22 cellular contexts compared by ENCODE assay signal in genomic region chr6:106321940-106322339, GRCh38. TPM values are rescaled to one million over a fixed set of nuclear protein-coding genes. Genes with fewer than 3 reads are reported as not detected.
DNase-seq lines count a peak whose midpoint lies in the region; ATAC-seq, FAIRE-seq and TF ChIP-seq lines count a peak whose summit lies in the region.
"Had no signal": no experiment of that assay in that cellular context is flagged by ENCODE, and none has a peak within 500 bp of the region (broad histone marks: within the 10 kb centered on the region; RNA-seq: fewer than 3 reads in every experiment).

No MANE protein-coding gene starts in this region.

- no peak overlapping the region for H3K18ac ChIP-seq in H1 (ENCODE audit: extremely low read depth, low read length)

- H3K9me3 ChIP-seq in HepG2 (ENCODE audit: low read length) (no peaks in the 10 kb centered on the region), right lobe of liver (no peaks in the 10 kb centered on the region), T-helper 17 cell (ENCODE audit: control insufficient read depth, low read length, poor library complexity, severe bottlenecking) (no peaks in the 10 kb centered on the region), H1 (ENCODE audit: insufficient read depth in 2 of 2, low read depth in 1 of 2, low read length in 1 of 2) (no peaks in the 10 kb centered on the region), gastroesophageal sphincter (no peaks in the 10 kb centered on the region)
- H3K9me3 ChIP-seq: BLaER1 had no signal

- H3K23ac ChIP-seq in H1 (ENCODE audit: insufficient read length): no peak overlapping the region

- no TSS peak for BruUV-seq in HepG2 (replicated peaks; lab: Mats Ljungman, UMichigan)

- no peak overlapping the region for H4K91ac ChIP-seq in H1 (replicated peaks; ENCODE audit: insufficient read length, low read length)

- over 99% methylated on average over 4 of the region's 4 CpGs for WGBS in HepG2 (ENCODE audit: low lambda C conversion rate)
- 93% methylated on average over 4 of the region's 4 CpGs for WGBS in right lobe of liver (ENCODE audit: insufficient coverage, low coverage, low lambda C conversion rate, missing lambda C conversion rate)
- WGBS in H1 (ENCODE audit: extremely low coverage in 1 of 2, insufficient coverage in 1 of 2, insufficient read length in 1 of 2, insufficient replicate concordance in 2 of 2, low coverage in 1 of 2, low lambda C conversion rate in 2 of 2, missing lambda C conversion rate in 1 of 2), 2 experiments: 92% methylated on average over 4 of the region's 4 CpGs; no CpG with 5 or more reads in 1 of the 2 experiments
- 100% methylated on average over 4 of the region's 4 CpGs for WGBS in gastroesophageal sphincter (ENCODE audit: low coverage in 1 of 2), 2 donors

- H3K36me3 ChIP-seq in HepG2 (replicated peaks in 1 of 2; ENCODE audit: control insufficient read depth in 1 of 2, insufficient read depth in 2 of 2, low read length in 2 of 2) (no peaks in the 10 kb centered on the region), right lobe of liver (no peaks in the 10 kb centered on the region), H1 (ENCODE audit: control insufficient read depth in 2 of 4, insufficient read depth in 4 of 4, low read length in 3 of 4) (no peaks in the 10 kb centered on the region), gastroesophageal sphincter (no peaks in the 10 kb centered on the region)
- H3K36me3 ChIP-seq: BLaER1 had no signal

- CTCF ChIA-PET in HepG2 (lab: Yijun Ruan, JAX; ENCODE audit: low intra/inter-chr PET ratio, low total read pairs) (no interaction called here), H1 (lab: Charles Lee; ENCODE audit: partially characterized antibody) (interaction anchor here (0.7 to 0.8 kb wide), 2 partner anchors 143 to 217 kb away, joined by 3 to 5 read pairs; no protein-coding TSS in a partner anchor)

- H2AK5ac ChIP-seq in H1 (ENCODE audit: low read depth, low read length): no peak overlapping the region

- H3K56ac ChIP-seq in H1 (replicated peaks; ENCODE audit: insufficient read length, low read depth, low read length): no peak overlapping the region

- H3K4me1 ChIP-seq in HepG2 (ENCODE audit: insufficient read depth, low read length): peaks cover 26% of the 10 kb centered on the region
- peaks cover 0 to 14% (median 6%) of the 10 kb centered on the region in 4 donors for H3K4me1 ChIP-seq in right lobe of liver
- H3K4me1 ChIP-seq in H1 (replicated peaks in 1 of 4; ENCODE audit: control insufficient read depth in 3 of 4, insufficient read depth in 4 of 4, low read length in 3 of 4): peaks cover 0 to 6% (median 0%) of the 10 kb centered on the region in 4 experiments; a peak in 2 of 7 replicates
- peaks cover 0 to 25% (median 0%) of the 10 kb centered on the region in 3 donors for H3K4me1 ChIP-seq in gastroesophageal sphincter

- TF ChIP-seq POLR2A in HepG2 (IDR thresholded peaks at IDR 0.05; ENCODE audit: insufficient read depth in 1 of 2, low read depth in 2 of 2, low read length in 2 of 2): no peak
- TF ChIP-seq POLR2A in right lobe of liver (IDR thresholded peaks at IDR 0.05): no peak
- no peak for TF ChIP-seq POLR2A in H1 (IDR thresholded peaks at IDR 0.05; ENCODE audit: control extremely low read depth in 1 of 2, low read depth in 2 of 2, low read length in 2 of 2)
- TF ChIP-seq POLR2A in gastroesophageal sphincter (IDR thresholded peaks at IDR 0.05): no peak

- H4K8ac ChIP-seq in H1 (ENCODE audit: extremely low read depth, insufficient read depth, low read length): no peak overlapping the region

- H2BK12ac ChIP-seq in H1 (ENCODE audit: low read depth, low read length): no peak overlapping the region

- no peak overlapping the region for H3K4me3 Mint-ChIP-seq in T-helper 17 cell
- H3K4me3 Mint-ChIP-seq: CD14-positive monocyte, HFFc6 had no signal

- peaks cover 7% of the 10 kb centered on the region for H3K36me3 Mint-ChIP-seq in T-helper 17 cell (ENCODE audit: low read depth)
- H3K36me3 Mint-ChIP-seq: IgD-negative memory B cell had no signal

- no peak for FAIRE-seq in HepG2 (lab: Jason Lieb, UNC)
- FAIRE-seq in H1 (lab: Jason Lieb, UNC): no peak
- FAIRE-seq: G401.6, GM18507, H54 had no signal

- no peak overlapping the region for H2BK120ac ChIP-seq in H1 (replicated peaks; ENCODE audit: low read depth, low read length)

- H3K4me2 ChIP-seq in HepG2 (ENCODE audit: low read depth, low read length): no peak overlapping the region
- no peak overlapping the region for H3K4me2 ChIP-seq in H1 (ENCODE audit: insufficient read depth in 1 of 2, low read depth in 2 of 2, low read length in 2 of 2)
- H3K4me2 ChIP-seq: BLaER1 had no signal

- no peaks in the 10 kb centered on the region for H3K27me3 Mint-ChIP-seq in T-helper 17 cell
- H3K27me3 Mint-ChIP-seq: IgD-negative memory B cell had no signal

- no peaks in the 10 kb centered on the region for H4K20me1 ChIP-seq in HepG2 (ENCODE audit: insufficient read depth, low read length)
- peaks cover 2 to 5% of the 10 kb centered on the region in 2 experiments for H4K20me1 ChIP-seq in H1 (replicated peaks in 1 of 2; ENCODE audit: control insufficient read depth in 1 of 2, insufficient read depth in 2 of 2, low read length in 2 of 2)

- H3K9ac ChIP-seq in HepG2 (ENCODE audit: insufficient read depth, low read depth, low read length): no peak overlapping the region
- no peak overlapping the region for H3K9ac ChIP-seq in H1 (replicated peaks in 1 of 4; ENCODE audit: extremely low read depth in 1 of 4, low read depth in 3 of 4, low read length in 3 of 4)
- H3K9ac ChIP-seq: BLaER1, GM23248 had no signal

- H2BK20ac ChIP-seq in H1 (ENCODE audit: low read length): no peak overlapping the region

- no peak overlapping the region for H2BK5ac ChIP-seq in H1 (ENCODE audit: low read depth, low read length)

- no peaks in the 10 kb centered on the region; a peak in 1 of 5 replicates for H3K27me3 ChIP-seq in HepG2 (ENCODE audit: control insufficient read depth in 1 of 2, insufficient read depth in 2 of 2, low read length in 2 of 2)
- no peaks in the 10 kb centered on the region for H3K27me3 ChIP-seq in right lobe of liver
- no peaks in the 10 kb centered on the region for H3K27me3 ChIP-seq in H1 (replicated peaks in 1 of 4; ENCODE audit: control insufficient read depth in 3 of 4, extremely low read depth in 1 of 4, insufficient read depth in 3 of 4, low read length in 3 of 4)
- H3K27me3 ChIP-seq in gastroesophageal sphincter: no peaks in the 10 kb centered on the region
- H3K27me3 ChIP-seq: BLaER1 had no signal

- H2AFZ ChIP-seq in HepG2 (ENCODE audit: low read length) (no peak overlapping the region), H1 (ENCODE audit: low read length) (no peak overlapping the region)
- H2AFZ ChIP-seq: GM23248 had no signal

- H3K4ac ChIP-seq in H1 (replicated peaks; ENCODE audit: insufficient read length, low read depth, low read length): no peak overlapping the region

- in situ Hi-C loops in HepG2 (cut with HindIII; ENCODE audit: extremely low pct_ligation_motif_present, low pct_unique_long_range_greater_than_20kb): no loop called here

- POLR2A ChIA-PET in HepG2 (lab: Yijun Ruan, JAX) (no interaction called here), H1 (lab: Charles Lee; ENCODE audit: partially characterized antibody) (interaction anchor here (0.7 kb wide), 1 partner anchor 190 kb away, joined by 3 read pairs; no protein-coding TSS in a partner anchor)

- H3K27ac ChIP-seq in HepG2 (ENCODE audit: extremely low read length, insufficient read depth, low read length): no peak overlapping the region
- no peak overlapping the region for H3K27ac ChIP-seq in right lobe of liver
- no peak overlapping the region for H3K27ac ChIP-seq in H1 (ENCODE audit: low read depth, low read length)
- no peak overlapping the region for H3K27ac ChIP-seq in gastroesophageal sphincter
- H3K27ac ChIP-seq: BLaER1, GM23248, HL-60 had no signal

- no peak for TF ChIP-seq EP300 in HepG2 (IDR thresholded peaks at IDR 0.05; ENCODE audit: low read depth in 2 of 2, low read length in 2 of 2)
- no peak for TF ChIP-seq EP300 in HepG2 (CRISPR knock-in tag; IDR thresholded peaks at IDR 0.05; ENCODE audit: borderline replicate concordance)
- no peak for TF ChIP-seq EP300 in H1 (IDR thresholded peaks at IDR 0.05; ENCODE audit: borderline replicate concordance in 1 of 2, low read depth in 2 of 2, low read length in 2 of 2)
- no peak for TF ChIP-seq EP300 in gastroesophageal sphincter (IDR thresholded peaks at IDR 0.05)

- TF ChIP-seq RAD21 in HepG2 (CRISPR knock-in tag; IDR thresholded peaks at IDR 0.05) (no peak), H1 (IDR thresholded peaks at IDR 0.05 in 1 of 2, conservative IDR thresholded peaks at IDR 0.05 in 1 of 2; ENCODE audit: low read depth in 2 of 2, low read length in 2 of 2) (no peak)

- H3K4me1 Mint-ChIP-seq in T-helper 17 cell: peaks cover 53% of the 10 kb centered on the region

- H3K79me2 ChIP-seq in HepG2 (ENCODE audit: insufficient read depth, low read length): peaks cover 70% of the 10 kb centered on the region
- peaks cover 16 to 80% of the 10 kb centered on the region in 2 experiments for H3K79me2 ChIP-seq in H1 (ENCODE audit: control insufficient read depth in 1 of 2, insufficient read depth in 2 of 2, low read length in 2 of 2)

- H3K4me3 ChIP-seq in HepG2 (replicated peaks in 1 of 3; ENCODE audit: insufficient read depth in 1 of 3, low read depth in 2 of 3, low read length in 3 of 3): no peak overlapping the region
- no peak overlapping the region for H3K4me3 ChIP-seq in right lobe of liver
- no peak overlapping the region for H3K4me3 ChIP-seq in H1 (ENCODE audit: extremely low read depth in 1 of 4, insufficient read depth in 2 of 4, low read depth in 3 of 4, low read length in 4 of 4)
- no peak overlapping the region for H3K4me3 ChIP-seq in gastroesophageal sphincter
- H3K4me3 ChIP-seq: BLaER1, GM23248 had no signal

- H3K79me1 ChIP-seq in H1 (ENCODE audit: low read depth, low read length): peaks cover 7% of the 10 kb centered on the region

- ATAC-seq in HepG2: no peak
- no peak for ATAC-seq in right lobe of liver
- no peak for ATAC-seq in T-helper 17 cell
- no peak for ATAC-seq in gastroesophageal sphincter
- no peak for ATAC-seq in HG03135 (IDR thresholded peaks at IDR 0.05; ENCODE audit: unreplicated experiment)

- no peaks in the 10 kb centered on the region; the same call in 1 of the 2 replicates for H3K23me2 ChIP-seq in H1 (ENCODE audit: low read depth, low read length)

- H4K5ac ChIP-seq in H1 (ENCODE audit: insufficient read length, low read depth, low read length): no peak overlapping the region

- DNase-seq in HepG2 (ENCODE audit: low spot score) (no peak), right lobe of liver (no peak), T-helper 17 cell (no peak), H1 (ENCODE audit: low read depth in 1 of 2, low spot score in 2 of 2) (no peak), NCI-H226 (no peak), NCI-H1105 (lab: John Stamatoyannopoulos, UW) (no peak)
- DNase-seq: 8988T; CD4-positive, alpha-beta memory T cell; DMS153; GM23248; HCEC 1CT; HFFc6; KG1 had no signal

- intact Hi-C loops in HepG2 (cut with micrococcal nuclease; ENCODE audit: unreplicated experiment) (no loop called here), right lobe of liver (cut with DNase I) (no loop called here)

- H2BK15ac ChIP-seq in H1 (ENCODE audit: low read length): no peak overlapping the region

- H3K14ac ChIP-seq in H1 (ENCODE audit: insufficient read length): no peak overlapping the region

- peak overlapping the region; percentile 22 for H3K27ac Mint-ChIP-seq in T-helper 17 cell
- H3K27ac Mint-ChIP-seq: HFFc6 had no signal

- no peak for TF ChIP-seq CTCF in HepG2 (CRISPR knock-in tag; IDR thresholded peaks at IDR 0.05)
- TF ChIP-seq CTCF in right lobe of liver (IDR thresholded peaks at IDR 0.05): no peak
- no peak for TF ChIP-seq CTCF in H1 (IDR thresholded peaks at IDR 0.05; ENCODE audit: control extremely low read depth in 1 of 3, insufficient read depth in 1 of 3, low read depth in 1 of 3, low read length in 3 of 3)
- TF ChIP-seq CTCF in gastroesophageal sphincter (IDR thresholded peaks at IDR 0.05): no peak

RNA-seq across cellular contexts. Expression of gene ATG5, which starts 3.6 kb away (rescaled TPM):
- total RNA-seq in HepG2 (2016; rRNA removed; fragmentation: Illumina TruSeq; extraction: Trizol) (48.0 and 56.8 TPM in 2 replicates), right lobe of liver (10 to 100 TPM; 12.8 to 27.8 (median 16.3) TPM), T-helper 17 cell (10 to 100 TPM; 27.7 to 29.8 TPM), gastroesophageal sphincter (10 to 100 TPM; 26.1 to 43.3 (median 30.6) TPM)
- total RNA-seq in HepG2 (2016; cell fraction: cytosol; rRNA removed; fragmentation: Illumina TruSeq; extraction: Trizol; ENCODE audit: low read depth): 13.1 and 21.9 TPM in 2 replicates
- total RNA-seq in HepG2 (2016; cell fraction: insoluble cytoplasmic fraction; rRNA removed; fragmentation: Illumina TruSeq; extraction: Trizol): 45.0 and 61.9 TPM in 2 replicates
- 42.6 and 44.2 TPM in 2 replicates for total RNA-seq in HepG2 (2016; cell fraction: membrane; rRNA removed; fragmentation: Illumina TruSeq; extraction: Trizol)
- total RNA-seq in HepG2 (2016; cell fraction: nucleus; rRNA removed; fragmentation: Illumina TruSeq; extraction: Trizol): 29.4 and 34.0 TPM in 2 replicates
- polyA plus RNA-seq in HepG2 (2011; rRNA removed) (15.0 and 21.3 TPM in 2 replicates), H1 (2011; rRNA removed) (10.2 and 18.2 TPM in 2 replicates)
- 7.3 and 11.1 TPM in 2 replicates for polyA plus RNA-seq in HepG2 (2011; cell fraction: cytosol; rRNA removed)
- 4.8 and 5.6 TPM in 2 replicates for polyA plus RNA-seq in HepG2 (2011; cell fraction: nucleus; rRNA removed)
- polyA plus RNA-seq in HepG2 (2012): 20.3 and 21.3 TPM in 2 replicates
- 17.0 and 23.6 TPM in 2 replicates for polyA plus RNA-seq in HepG2 (2016; cell fraction: cytosol; fragmentation: Illumina TruSeq; extraction: Trizol; ENCODE audit: low read depth)
- polyA plus RNA-seq in HepG2 (2016; cell fraction: insoluble cytoplasmic fraction; fragmentation: Illumina TruSeq; extraction: Trizol; ENCODE audit: low read depth): 45.3 and 56.4 TPM in 2 replicates
- polyA plus RNA-seq in HepG2 (2016; cell fraction: membrane; fragmentation: Illumina TruSeq; extraction: Trizol; ENCODE audit: low read depth): 26.5 and 29.5 TPM in 2 replicates
- 22.5 and 23.3 TPM in 2 replicates for polyA plus RNA-seq in HepG2 (2016; cell fraction: nucleus; fragmentation: Illumina TruSeq; extraction: Trizol; ENCODE audit: insufficient read depth, low read depth)
- polyA minus RNA-seq in HepG2 (2011; rRNA and poly(A)+ RNA removed; ENCODE audit: low replicate concordance): 5.8 and 12.9 TPM in 2 replicates
- 11.5 and 15.6 TPM in 2 replicates for polyA minus RNA-seq in HepG2 (2011; cell fraction: cytosol; rRNA and poly(A)+ RNA removed)
- 51.4 and 60.9 TPM in 2 replicates for polyA minus RNA-seq in HepG2 (2011; cell fraction: nucleus; rRNA and poly(A)+ RNA removed)
- 39.0 and 39.8 TPM in 2 replicates for total RNA-seq in H1 (2021; fragmentation: NEBNext Ultra II Directional; extraction: Animal tissue kit (Norgen Biotek cat#: 25700))
- polyA plus RNA-seq in H1 (2011; cell fraction: cytosol; rRNA removed): 22.2 TPM
- polyA plus RNA-seq in H1 (2011; cell fraction: nucleus; rRNA removed): 10.6 TPM
- 22.3 to 44.3 TPM (median 25.3 TPM) in 4 replicates for polyA plus RNA-seq in H1 (2012, experiment 1 of 2)
- 2.0 TPM for polyA plus RNA-seq in H1 (2012, experiment 2 of 2)
- 19.6 TPM for polyA plus RNA-seq in H1 (2013, experiment 1 of 2)
- polyA plus RNA-seq in H1 (2013, experiment 2 of 2): 19.0 TPM
- 17.5 and 23.9 TPM in 2 replicates for polyA minus RNA-seq in H1 (2011; rRNA and poly(A)+ RNA removed)
- polyA minus RNA-seq in H1 (2011; cell fraction: cytosol; rRNA and poly(A)+ RNA removed): 17.6 TPM
- polyA minus RNA-seq in H1 (2011; cell fraction: nucleus; rRNA and poly(A)+ RNA removed): 39.7 TPM

RNA-seq across cellular contexts. Expression of gene CRYBG1, which starts 38.6 kb away (rescaled TPM):
- total RNA-seq in HepG2 (2016; rRNA removed; fragmentation: Illumina TruSeq; extraction: Trizol): 21.9 and 37.3 TPM in 2 replicates
- total RNA-seq in HepG2 (2016; cell fraction: cytosol; rRNA removed; fragmentation: Illumina TruSeq; extraction: Trizol; ENCODE audit: low read depth): 1.4 and 1.6 TPM in 2 replicates
- 20.9 and 34.8 TPM in 2 replicates for total RNA-seq in HepG2 (2016; cell fraction: insoluble cytoplasmic fraction; rRNA removed; fragmentation: Illumina TruSeq; extraction: Trizol)
- total RNA-seq in HepG2 (2016; cell fraction: membrane; rRNA removed; fragmentation: Illumina TruSeq; extraction: Trizol): 6.4 and 8.0 TPM in 2 replicates
- total RNA-seq in HepG2 (2016; cell fraction: nucleus; rRNA removed; fragmentation: Illumina TruSeq; extraction: Trizol): 17.0 and 18.4 TPM in 2 replicates
- polyA plus RNA-seq in HepG2 (2011; rRNA removed): 5.9 and 10.1 TPM in 2 replicates
- 4.4 and 4.8 TPM in 2 replicates for polyA plus RNA-seq in HepG2 (2011; cell fraction: cytosol; rRNA removed)
- 5.8 and 8.2 TPM in 2 replicates for polyA plus RNA-seq in HepG2 (2011; cell fraction: nucleus; rRNA removed)
- 5.1 and 12.5 TPM in 2 replicates for polyA plus RNA-seq in HepG2 (2012)
- 0.43 and 0.54 TPM in 2 replicates for polyA plus RNA-seq in HepG2 (2016; cell fraction: cytosol; fragmentation: Illumina TruSeq; extraction: Trizol; ENCODE audit: low read depth)
- 18.5 and 18.7 TPM in 2 replicates for polyA plus RNA-seq in HepG2 (2016; cell fraction: insoluble cytoplasmic fraction; fragmentation: Illumina TruSeq; extraction: Trizol; ENCODE audit: low read depth)
- polyA plus RNA-seq in HepG2 (2016; cell fraction: membrane; fragmentation: Illumina TruSeq; extraction: Trizol; ENCODE audit: low read depth): 1.6 and 1.7 TPM in 2 replicates
- polyA plus RNA-seq in HepG2 (2016; cell fraction: nucleus; fragmentation: Illumina TruSeq; extraction: Trizol; ENCODE audit: insufficient read depth, low read depth): 11.7 and 12.4 TPM in 2 replicates
- 6.2 and 12.3 TPM in 2 replicates for polyA minus RNA-seq in HepG2 (2011; rRNA and poly(A)+ RNA removed; ENCODE audit: low replicate concordance)
- 11.8 and 15.1 TPM in 2 replicates for polyA minus RNA-seq in HepG2 (2011; cell fraction: cytosol; rRNA and poly(A)+ RNA removed)
- 21.4 and 31.0 TPM in 2 replicates for polyA minus RNA-seq in HepG2 (2011; cell fraction: nucleus; rRNA and poly(A)+ RNA removed)
- total RNA-seq in right lobe of liver: 10 to 100 TPM in 1 of 6 experiments, 1 to 10 TPM in 5; 6.8 to 10.9 (median 7.9) TPM
- total RNA-seq in T-helper 17 cell: 10 to 100 TPM; 61.0 to 62.4 TPM
- total RNA-seq in H1 (2021; fragmentation: NEBNext Ultra II Directional; extraction: Animal tissue kit (Norgen Biotek cat#: 25700)): 11.6 and 11.9 TPM in 2 replicates
- polyA plus RNA-seq in H1 (2011; rRNA removed): 1.6 and 2.2 TPM in 2 replicates
- 2.5 TPM for polyA plus RNA-seq in H1 (2011; cell fraction: cytosol; rRNA removed)
- 4.0 TPM for polyA plus RNA-seq in H1 (2011; cell fraction: nucleus; rRNA removed)
- 4.9 to 6.5 TPM (median 5.3 TPM) in 4 replicates for polyA plus RNA-seq in H1 (2012, experiment 1 of 2)
- 0.38 TPM for polyA plus RNA-seq in H1 (2012, experiment 2 of 2)
- polyA plus RNA-seq in H1 (2013, experiment 1 of 2): 11.1 TPM
- 10.9 TPM for polyA plus RNA-seq in H1 (2013, experiment 2 of 2)
- polyA minus RNA-seq in H1 (2011; rRNA and poly(A)+ RNA removed): 8.1 and 8.9 TPM in 2 replicates
- polyA minus RNA-seq in H1 (2011; cell fraction: cytosol; rRNA and poly(A)+ RNA removed): 6.7 TPM
- 8.6 TPM for polyA minus RNA-seq in H1 (2011; cell fraction: nucleus; rRNA and poly(A)+ RNA removed)
- 10 to 100 TPM in 1 of 4 donors, 1 to 10 TPM in 3; 3.1 to 10.8 (median 4.1) TPM for total RNA-seq in gastroesophageal sphincter

Comparison
In these comparisons a context has a peak if more than half of its experiments do, and no peak if none do; other contexts are left out.
1. Of the 41 proteins assayed by ChIP-seq in both HepG2 and H1: peak only in HepG2: none; only in H1: none; in both: CEBPB; in neither: 40.